In genomic region chr2:42493468-42493884, GRCh38 we compare ENCODE assay signal across 9 cellular contexts. TPM values are rescaled to one million over a fixed set of nuclear protein-coding genes. Genes with fewer than 3 reads are reported as not detected.
DNase-seq lines count a peak whose midpoint lies in the region; ATAC-seq and TF ChIP-seq lines count a peak whose summit lies in the region.
"Had no signal": no experiment of that assay in that cellular context is flagged by ENCODE, and none has a peak within 500 bp of the region (broad histone marks: within the 10 kb centered on the region; RNA-seq: fewer than 3 reads in every experiment).

No MANE protein-coding gene starts in this region.

- peaks cover 25% of the 10 kb centered on the region for H3K27me3 Mint-ChIP-seq in activated B cell treated with CpG ODN at 0.5 μM for 24 hours

- H3K4me1 Mint-ChIP-seq in activated B cell treated with CpG ODN at 0.5 μM for 24 hours, result peaks cover 8% of the 10 kb centered on the region

- H3K36me3 ChIP-seq in BE2C (no peaks in the 10 kb centered on the region), lung (ENCODE audit: control insufficient read depth in 2 of 2, insufficient read depth in 2 of 2, low read length in 2 of 2) (no peaks in the 10 kb centered on the region)

- H3K9me3 ChIP-seq in BE2C (no peaks in the 10 kb centered on the region), lung (ENCODE audit: control insufficient read depth in 2 of 2, insufficient read depth in 1 of 2, low read length in 1 of 2) (peaks cover 0 to 7% of the 10 kb centered on the region in 2 donors)

- H3K4me3 Mint-ChIP-seq in activated B cell treated with CpG ODN at 0.5 μM for 24 hours, result peak overlapping the region; percentile 58

- H3K27ac ChIP-seq in lung (ENCODE audit: low read depth in 1 of 2, low read length in 1 of 2), result no peak overlapping the region

- no peaks in the 10 kb centered on the region for H3K9me3 Mint-ChIP-seq in activated B cell treated with CpG ODN at 0.5 μM for 24 hours

- intact Hi-C loops in activated B cell treated with CpG ODN at 0.5 μM for 24 hours (cut with micrococcal nuclease), result loop anchor here (5.0 to 10.0 kb wide), 2 partner anchors 101 to 396 kb away; no protein-coding TSS in a partner anchor

- TF ChIP-seq CTCF in BE2C (IDR thresholded peaks at IDR 0.05; ENCODE audit: low read depth, low read length) (no peak), activated B cell treated with CpG ODN at 0.5 μM for 24 hours (IDR thresholded peaks at IDR 0.05) (no peak), lung (IDR thresholded peaks at IDR 0.05; ENCODE audit: control extremely low read depth, extremely low read depth) (no peak)

- H3K27ac Mint-ChIP-seq in activated B cell treated with CpG ODN at 0.5 μM for 24 hours, result no peak overlapping the region

- H3K4me1 ChIP-seq in BE2C, result no peaks in the 10 kb centered on the region
- H3K4me1 ChIP-seq in lung (ENCODE audit: control insufficient read depth in 2 of 2, insufficient read depth in 2 of 2, low read length in 2 of 2), result peaks cover 0 to 12% of the 10 kb centered on the region in 2 donors

- peak overlapping the region; percentile 78 for H3K4me3 ChIP-seq in BE2C (ENCODE audit: low read depth, low read length)
- H3K4me3 ChIP-seq in lung, result peak overlapping the region; percentile 43

- POLR2A ChIA-PET in activated B cell treated with CpG ODN at 0.5 μM for 24 hours (lab: Charles Lee), result no interaction called here

- peak; percentile 7 for ATAC-seq in GM21526 (IDR thresholded peaks at IDR 0.05; ENCODE audit: low FRiP score, unreplicated experiment)
- ATAC-seq in activated B cell treated with CpG ODN at 0.5 μM for 24 hours (ENCODE audit: low read depth), result peak; percentile 11
- no peak for ATAC-seq in lung (ENCODE audit: insufficient read depth, low FRiP score)
- no peak for ATAC-seq in GM21717 (IDR thresholded peaks at IDR 0.05; ENCODE audit: unreplicated experiment)

- DNase-seq in BE2C (no peak), activated B cell treated with CpG ODN at 0.5 μM for 24 hours (no peak), lung (ENCODE audit: low spot score) (no peak), C1 segment of cervical spinal cord (lab: John Stamatoyannopoulos, UW) (no peak), DMS114 treated with DMSO at 0.1 percent for 48 hours (lab: John Stamatoyannopoulos, UW; ENCODE audit: unreplicated experiment) (no peak), NCI-H2081 (lab: John Stamatoyannopoulos, UW) (no peak)

- H3K27me3 ChIP-seq in BE2C, result peaks cover 5% of the 10 kb centered on the region; the same call in 1 of the 2 replicates
- no peaks in the 10 kb centered on the region for H3K27me3 ChIP-seq in lung (ENCODE audit: control insufficient read depth, insufficient read depth)

- H3K36me3 Mint-ChIP-seq in activated B cell treated with CpG ODN at 0.5 μM for 24 hours (ENCODE audit: low read depth), result peaks cover 3% of the 10 kb centered on the region

- CTCF ChIA-PET in activated B cell treated with CpG ODN at 0.5 μM for 24 hours (lab: Charles Lee), result interaction anchor here (4.6 kb wide), 1 partner anchor 170 kb away, joined by 32 read pairs; no protein-coding TSS in a partner anchor

- 4% methylated on average over 23 to 59 of the region's 59 CpGs for WGBS in lung, 2 donors

RNA-seq across cellular contexts. Expression of gene KCNG3, which starts 0.3 kb away (rescaled TPM):
- polyA plus RNA-seq in BE2C (2012; ENCODE audit: insufficient read depth, insufficient read length, low read depth), result not detected
- not detected in 2 replicates for total RNA-seq in activated B cell treated with CpG ODN at 0.5 μM for 24 hours
- 1 to 10 TPM in 1 of 2 donors, under 1 TPM in 1; 0.48 to 2.8 TPM for total RNA-seq in lung
- polyA plus RNA-seq in lung, result under 1 TPM; 0.06 to 0.10 TPM
- total RNA-seq: bronchial epithelial cell had no signal

Comparison
In these comparisons a context has a peak if more than half of its experiments do, and no peak if none do; other contexts are left out.
1. ATAC-seq: peak in GM21526 (single experiment) and activated B cell treated with CpG ODN at 0.5 μM for 24 hours (single experiment); none in lung (single experiment) and GM21717 (single experiment).